36 cellular contexts compared by ENCODE assay signal in genomic region chr11:130429983-130430382, GRCh38. TPM values are rescaled to one million over a fixed set of nuclear protein-coding genes. Genes with fewer than 3 reads are reported as not detected.
"Had no signal": no experiment of that assay in that cellular context is flagged by ENCODE, and none has a peak within 500 bp of the region (broad histone marks: within the 10 kb centered on the region; RNA-seq: fewer than 3 reads in every experiment).

No MANE protein-coding gene starts in this region.

- H3K36me3 Mint-ChIP-seq: activated CD8-positive, alpha-beta memory T cell treated with anti-CD3 and anti-CD28 coated beads, Interleukin-2, amount 10 ng/mL, durations not matched to agents 7 days and 5 days; activated naive CD8-positive, alpha-beta T cell had no signal

- H3K27ac Mint-ChIP-seq: activated CD4-positive, alpha-beta memory T cell treated with anti-CD3 and anti-CD28 coated beads, Interleukin-2, amount 10 ng/mL, durations not matched to agents 7 days and 5 days; activated CD8-positive, alpha-beta memory T cell treated with anti-CD3 and anti-CD28 coated beads, Interleukin-2, amount 10 ng/mL, durations not matched to agents 7 days and 5 days; activated naive CD4-positive, alpha-beta T cell treated with anti-CD3 and anti-CD28 coated beads, Interleukin-2, amount 10 ng/mL, durations not matched to agents 7 days and 5 days; activated naive CD8-positive, alpha-beta T cell; activated naive CD8-positive, alpha-beta T cell treated with anti-CD3 and anti-CD28 coated beads, Interleukin-2, amount 50 U/mL, for 24 hours had no signal

- H3K4me3 Mint-ChIP-seq: activated CD4-positive, alpha-beta memory T cell treated with anti-CD3 and anti-CD28 coated beads, Interleukin-2, amount 10 ng/mL, durations not matched to agents 7 days and 5 days; activated CD8-positive, alpha-beta memory T cell treated with anti-CD3 and anti-CD28 coated beads, Interleukin-2, amount 10 ng/mL, durations not matched to agents 7 days and 5 days; activated naive CD4-positive, alpha-beta T cell treated with anti-CD3 and anti-CD28 coated beads, Interleukin-2, amount 10 ng/mL, durations not matched to agents 7 days and 5 days; activated naive CD8-positive, alpha-beta T cell treated with anti-CD3 and anti-CD28 coated beads, Interleukin-2, amount 50 U/mL, for 24 hours had no signal

- H3K27ac ChIP-seq: brain microvascular endothelial cell, PC-9, RWPE1, WERI-Rb-1 had no signal

- DNase-seq: activated CD4-positive, alpha-beta memory T cell treated with anti-CD3 and anti-CD28 coated beads, Interleukin-2, amount 10 ng/mL, durations not matched to agents 7 days and 5 days; activated CD4-positive, alpha-beta T cell treated with anti-CD3 and anti-CD28 coated beads for 1 hour; activated CD4-positive, alpha-beta T cell treated with anti-CD3 and anti-CD28 coated beads for 48 hours; activated CD4-positive, CD25-positive, alpha-beta regulatory T cell; activated CD8-positive, alpha-beta memory T cell treated with anti-CD3 and anti-CD28 coated beads for 24 hours; activated CD8-positive, alpha-beta memory T cell treated with anti-CD3 and anti-CD28 coated beads, Interleukin-2, amount 10 ng/mL, durations not matched to agents 7 days and 5 days; activated CD8-positive, alpha-beta memory T cell treated with anti-CD3 and anti-CD28 coated beads, Interleukin-2, amount 50 U/mL, for 48 hours; activated effector memory CD4-positive, alpha-beta T cell treated with Interleukin-2 at 50 U/mL for 16 hours; activated naive CD4-positive, alpha-beta T cell treated with anti-CD3 and anti-CD28 coated beads, Interleukin-2, amount 10 ng/mL, durations not matched to agents 7 days and 5 days; activated naive CD8-positive, alpha-beta T cell treated with anti-CD3 and anti-CD28 coated beads, Interleukin-2, amount 50 U/mL, for 24 hours; activated T-cell treated with anti-CD3 and anti-CD28 coated beads, Interleukin-2, amount 50 U/mL, for 48 hours; anterior cingulate cortex; brain microvascular endothelial cell; NCI-H1092 treated with DMSO at 0.1 percent for 48 hours; NCI-H1417; NCI-H146; NCI-H187; NCI-H2029 treated with DMSO at 0.1 percent for 48 hours; NCI-H2107; NCI-H2171; NCI-H510A; NCI-H748 treated with DMSO at 0.1 percent for 48 hours; NK-92 treated with Interleukin-12 subunit alpha and Interleukin-12 subunit beta, amount 100 ng/mL, for 24 hours; PC-9; SW 1271; T1000; WERI-Rb-1 had no signal

- H3K9me3 Mint-ChIP-seq: activated CD4-positive, alpha-beta memory T cell treated with anti-CD3 and anti-CD28 coated beads, Interleukin-2, amount 10 ng/mL, durations not matched to agents 7 days and 5 days; activated naive CD4-positive, alpha-beta T cell treated with anti-CD3 and anti-CD28 coated beads, Interleukin-2, amount 10 ng/mL, durations not matched to agents 7 days and 5 days; activated naive CD8-positive, alpha-beta T cell treated with anti-CD3 and anti-CD28 coated beads, Interleukin-2, amount 50 U/mL, for 24 hours had no signal

- FAIRE-seq: K562, RCC 7860 had no signal

- H3K36me3 ChIP-seq: brain microvascular endothelial cell, WERI-Rb-1 had no signal

- H3K4me3 ChIP-seq: K562, PC-9 had no signal

- ATAC-seq: activated CD8-positive, alpha-beta memory T cell treated with anti-CD3 and anti-CD28 coated beads, Interleukin-2, amount 10 ng/mL, durations not matched to agents 7 days and 5 days; activated naive CD8-positive, alpha-beta T cell treated with anti-CD3 and anti-CD28 coated beads, Interleukin-2, amount 50 U/mL, for 24 hours; K562; Right ventricle myocardium inferior had no signal

RNA-seq across cellular contexts. Expression of gene ADAMTS8, which starts 1.6 kb away (rescaled TPM):
- total RNA-seq: activated CD4-positive, alpha-beta memory T cell treated with anti-CD3 and anti-CD28 coated beads, Interleukin-2, amount 10 ng/mL, durations not matched to agents 7 days and 5 days; activated CD8-positive, alpha-beta memory T cell treated with anti-CD3 and anti-CD28 coated beads, Interleukin-2, amount 10 ng/mL, durations not matched to agents 7 days and 5 days; K562; M059J; OCI-LY7; PC-9; T-helper 1 cell treated with Interleukin-12 subunit alpha and Interleukin-12 subunit beta and Interleukin-4 antibody, amounts not matched to agents 30 ng/mL and 1 ng/mL, for 36 hours; T-helper 2 cell treated with Interferon-gamma antibody and Interleukin-4, amounts not matched to agents 100 ng/mL and 5 ng/mL, for 36 hours had no signal
- polyA plus RNA-seq: K562 had no signal

RNA-seq across cellular contexts. Expression of gene ADAMTS15, which starts 18.5 kb away (rescaled TPM):
- total RNA-seq: activated CD4-positive, alpha-beta memory T cell treated with anti-CD3 and anti-CD28 coated beads, Interleukin-2, amount 10 ng/mL, durations not matched to agents 7 days and 5 days; activated CD8-positive, alpha-beta memory T cell treated with anti-CD3 and anti-CD28 coated beads, Interleukin-2, amount 10 ng/mL, durations not matched to agents 7 days and 5 days; OCI-LY7; T-helper 1 cell treated with Interleukin-12 subunit alpha and Interleukin-12 subunit beta and Interleukin-4 antibody, amounts not matched to agents 30 ng/mL and 1 ng/mL, for 36 hours had no signal
- polyA plus RNA-seq: K562 had no signal
